Comparison of ENCODE assay signal across 8 cellular contexts in the genomic region with DNA sequence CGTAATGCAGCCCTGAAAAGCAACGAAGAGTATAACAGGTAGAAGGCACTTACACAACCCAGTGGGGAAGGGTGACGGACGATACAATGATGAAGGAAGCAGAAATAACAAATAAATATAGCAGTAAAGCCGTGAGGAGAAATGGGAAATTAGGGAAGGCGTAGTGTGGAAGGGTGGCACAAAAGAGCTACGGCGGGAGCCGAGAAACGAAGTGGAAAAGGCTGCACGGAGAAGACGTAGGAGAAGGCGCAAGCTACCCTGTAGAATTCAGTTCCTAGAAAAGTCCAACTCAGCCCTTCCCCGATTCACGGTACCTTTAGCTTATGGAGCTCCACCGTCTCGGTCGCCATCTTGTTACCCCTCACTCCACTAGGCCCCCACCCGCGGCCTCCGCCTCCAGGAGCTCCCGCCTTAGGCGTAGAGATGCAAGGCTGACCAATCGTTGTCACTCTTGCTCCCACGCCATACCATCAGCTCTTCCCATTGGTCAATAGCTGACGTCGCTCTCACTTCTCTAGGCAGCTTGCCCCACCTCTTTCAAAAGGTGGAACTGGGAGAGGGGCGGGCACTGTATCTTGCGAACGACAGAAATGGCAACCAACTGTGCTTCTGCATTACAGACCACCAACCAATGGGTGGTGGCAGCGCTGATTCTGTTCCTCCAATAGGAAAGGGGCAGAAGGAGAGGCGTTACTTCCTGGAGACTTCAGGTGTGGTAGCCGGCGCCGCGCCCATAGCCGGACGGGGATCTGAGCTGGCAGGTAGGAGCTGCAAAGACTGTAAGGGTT. TPM values are rescaled to one million over a fixed set of nuclear protein-coding genes. Genes with fewer than 3 reads are reported as not detected.
A peak's percentile ranks its signal among the peaks of the same experiment; 100 is the strongest.
DNase-seq lines count a peak whose midpoint lies in the region; ATAC-seq, FAIRE-seq and TF ChIP-seq lines count a peak whose summit lies in the region.

A gene with protein sequence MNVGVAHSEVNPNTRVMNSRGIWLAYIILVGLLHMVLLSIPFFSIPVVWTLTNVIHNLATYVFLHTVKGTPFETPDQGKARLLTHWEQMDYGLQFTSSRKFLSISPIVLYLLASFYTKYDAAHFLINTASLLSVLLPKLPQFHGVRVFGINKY (plus strand): TSS at position 690 of the 788 bp plus-strand sequence. CDS start 959 bp downstream, outside the sequence.
SARNP (minus strand) TSS at position 373 of the 788 bp plus-strand sequence; CDS start at position 350, 23 bp downstream.

- no peak within 1 kb of the TSS for H3K27ac Mint-ChIP-seq in T-helper 2 cell treated with Interferon-gamma antibody and Interleukin-4, amounts not matched to agents 5 μg/mL and 100 μg/mL, for 36 hours

- H3K9me3 Mint-ChIP-seq in T-helper 2 cell treated with Interferon-gamma antibody and Interleukin-4, amounts not matched to agents 5 μg/mL and 100 μg/mL, for 36 hours, result no peaks in the 10 kb centered on the region

- peaks cover 0 to 17% of the 10 kb centered on the region in 2 donors for H3K4me1 ChIP-seq in ascending aorta
- H3K4me1 ChIP-seq in right cardiac atrium (ENCODE audit: control insufficient read depth, insufficient read depth, low read length), result no peaks in the 10 kb centered on the region
- peaks cover 3 to 10% of the 10 kb centered on the region in 2 donors for H3K4me1 ChIP-seq in uterus

- DNase-seq in GM18507 (ENCODE audit: extremely low spot score, insufficient read length, low read depth) (peak; percentile 93), NCI-H1930 (lab: John Stamatoyannopoulos, UW) (peak; percentile 99), ascending aorta (ENCODE audit: low spot score in 2 of 2) (peak; percentile 99), right cardiac atrium (peak; percentile 95 to 98 (median 96)), pulmonary artery endothelial cell (ENCODE audit: low read depth, low spot score) (peak; percentile 100), uterus (peak; percentile 96 to 99)
- DNase-seq in T-helper 2 cell treated with Interferon-gamma antibody and Interleukin-4, amounts not matched to agents 5 μg/mL and 100 μg/mL, for 36 hours (ENCODE audit: low spot score), result peak; percentile 98

- no peak within 1 kb of the TSS for H3K4me3 Mint-ChIP-seq in T-helper 2 cell treated with Interferon-gamma antibody and Interleukin-4, amounts not matched to agents 5 μg/mL and 100 μg/mL, for 36 hours

- H3K36me3 ChIP-seq in ascending aorta (peaks cover 17 to 40% of the 10 kb centered on the region in 2 donors), uterus (no peaks in the 10 kb centered on the region)

- no peaks in the 10 kb centered on the region for H3K27me3 Mint-ChIP-seq in T-helper 2 cell treated with Interferon-gamma antibody and Interleukin-4, amounts not matched to agents 5 μg/mL and 100 μg/mL, for 36 hours (ENCODE audit: low read depth)

- H3K9me3 ChIP-seq in ascending aorta (no peaks in the 10 kb centered on the region), right cardiac atrium (ENCODE audit: control insufficient read depth, low read length) (no peaks in the 10 kb centered on the region), uterus (no peaks in the 10 kb centered on the region)

- H3K4me1 Mint-ChIP-seq in T-helper 2 cell treated with Interferon-gamma antibody and Interleukin-4, amounts not matched to agents 5 μg/mL and 100 μg/mL, for 36 hours (ENCODE audit: low read depth), result peaks cover 31% of the 10 kb centered on the region

- TF ChIP-seq CTCF in ascending aorta (IDR thresholded peaks at IDR 0.05) (no peak), uterus (IDR thresholded peaks at IDR 0.05) (no peak)

- H3K27me3 ChIP-seq in ascending aorta, result no peaks in the 10 kb centered on the region
- H3K27me3 ChIP-seq in right cardiac atrium (ENCODE audit: control insufficient read depth, insufficient read depth), result no peaks in the 10 kb centered on the region
- no peaks in the 10 kb centered on the region for H3K27me3 ChIP-seq in uterus

- peaks cover 45% of the 10 kb centered on the region for H3K36me3 Mint-ChIP-seq in T-helper 2 cell treated with Interferon-gamma antibody and Interleukin-4, amounts not matched to agents 5 μg/mL and 100 μg/mL, for 36 hours (ENCODE audit: low read depth)

- TF ChIP-seq POLR2A in uterus (IDR thresholded peaks at IDR 0.05), result peak; percentile 65 to 69

- ATAC-seq in HG02973 (IDR thresholded peaks at IDR 0.05; ENCODE audit: unreplicated experiment), result peak; percentile 96
- ATAC-seq in right cardiac atrium, result peak; percentile 99

- peak; percentile 99 for FAIRE-seq in GM18507 (lab: Jason Lieb, UNC)

- intact Hi-C loops in ascending aorta (cut with DNase I) (loop anchor here (1.0 to 10.0 kb wide), 6 partner anchors 12 to 163 kb away; partner anchors contain the start of genes DNAJC14, GDF11 and PYM1), right cardiac atrium (cut with DNase I) (loop anchor here in 1 of 4 donors (5.0 kb wide), 1 partner anchor 110 kb away; the partner anchor contains the start of gene PYM1), uterus (cut with DNase I; ENCODE audit: low total_unique reads) (loop anchor here (10.0 kb wide), 1 partner anchor 73 kb away; the partner anchor contains the start of gene GDF11)

- H3K27ac ChIP-seq in ascending aorta (peak within 1 kb of the TSS; percentile 86 to 89), right cardiac atrium (ENCODE audit: low read length) (peak within 1 kb of the TSS; percentile 88), uterus (peak within 1 kb of the TSS; percentile 85 to 87)

- under 1% methylated on average over 38 of the region's 38 CpGs for WGBS in right cardiac atrium

- H3K4me3 ChIP-seq in ascending aorta (peak within 1 kb of the TSS; percentile 66 to 87), right cardiac atrium (ENCODE audit: low read length) (peak within 1 kb of the TSS; percentile 84), uterus (peak within 1 kb of the TSS; percentile 74 to 91)

RNA-seq across cellular contexts. Expression of the first gene that starts in this region (rescaled TPM):
- total RNA-seq in ascending aorta (13.8 TPM), right cardiac atrium (10 to 100 TPM; 13.8 to 23.2 (median 17.6) TPM), pulmonary artery endothelial cell (30.9 and 38.2 TPM in 2 replicates), uterus (10 to 100 TPM in 1 of 4 donors, 1 to 10 TPM in 3; 1.3 to 38.6 (median 7.5) TPM)
- 23.8 TPM for polyA plus RNA-seq in right cardiac atrium

RNA-seq across cellular contexts. Expression of gene SARNP, which starts in this region (rescaled TPM):
- 13.4 TPM for total RNA-seq in ascending aorta
- total RNA-seq in right cardiac atrium, result 10 to 100 TPM; 50.3 to 55.7 (median 52.7) TPM
- polyA plus RNA-seq in right cardiac atrium, result 113 TPM
- total RNA-seq in pulmonary artery endothelial cell, result 110 and 137 TPM in 2 replicates
- 100 to 1,000 TPM in 1 of 4 donors, 10 to 100 TPM in 3; 45.9 to 106 (median 66.6) TPM for total RNA-seq in uterus

Comparison
In these comparisons a context has a peak if more than half of its experiments do, and no peak if none do; other contexts are left out.
1. Peak in every context shown above with its lines: DNase-seq, ATAC-seq, H3K4me3 ChIP-seq and H3K27ac ChIP-seq.